8 cellular contexts compared by ENCODE assay signal in the genomic region with DNA sequence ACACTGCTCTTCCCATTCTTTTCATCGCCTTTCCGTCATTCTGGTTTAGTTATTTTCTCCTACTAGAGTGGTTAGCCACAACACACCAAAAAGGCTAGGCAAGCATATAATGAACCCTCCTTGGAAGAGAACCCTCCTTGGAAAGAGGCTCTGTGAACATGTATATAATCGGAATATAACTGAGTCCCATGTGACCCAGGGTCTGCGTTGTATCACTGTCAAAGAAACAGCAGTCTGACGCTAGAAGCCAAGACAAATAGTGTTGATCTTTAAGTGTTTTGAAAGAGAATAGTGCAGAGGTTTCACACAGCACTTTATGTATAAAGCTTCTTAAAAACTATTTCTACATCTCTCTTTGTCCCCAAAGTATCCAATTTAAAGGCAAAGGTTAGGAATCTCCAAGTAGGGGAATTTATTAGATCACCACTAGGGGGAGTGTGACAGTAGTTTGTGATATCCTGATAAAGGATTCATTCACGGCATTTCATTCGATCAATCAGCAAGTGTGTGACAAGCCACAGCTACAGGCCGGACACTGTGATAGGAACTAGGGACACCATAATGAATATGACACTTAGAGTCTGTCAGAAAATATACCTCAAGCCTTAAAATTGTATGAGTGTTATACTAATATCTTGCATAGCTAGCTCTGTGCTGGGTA.
DNase-seq lines count a peak whose midpoint lies in the region; ATAC-seq, FAIRE-seq and TF ChIP-seq lines count a peak whose summit lies in the region.

No MANE protein-coding gene starts in this region.

- H3K27me3 ChIP-seq in GM23338 (ENCODE audit: insufficient read depth): no peaks in the 10 kb centered on the region
- H3K27me3 ChIP-seq in keratinocyte (ENCODE audit: control insufficient read depth, extremely low read depth, insufficient read depth, low read length): no peaks in the 10 kb centered on the region
- H3K27me3 ChIP-seq in uterus: no peaks in the 10 kb centered on the region

- ATAC-seq in GM23338 (peak; percentile 79), GM19455 (IDR thresholded peaks at IDR 0.05; ENCODE audit: unreplicated experiment) (no peak)

- H3K4me3 Mint-ChIP-seq in GM23338 (no peak overlapping the region), immature natural killer cell (no peak overlapping the region)

- H3K4me3 ChIP-seq in GM23338 (no peak overlapping the region), keratinocyte (ENCODE audit: control insufficient read depth in 2 of 3, extremely low read depth in 1 of 3, insufficient read depth in 2 of 3, low read depth in 1 of 3, low read length in 3 of 3) (no peak overlapping the region), uterus (no peak overlapping the region)

- H3K4me1 Mint-ChIP-seq in GM23338: no peaks in the 10 kb centered on the region
- no peaks in the 10 kb centered on the region for H3K4me1 Mint-ChIP-seq in immature natural killer cell

- H3K27ac ChIP-seq in GM23338 (ENCODE audit: low read depth) (no peak overlapping the region), keratinocyte (ENCODE audit: control insufficient read depth, insufficient read depth, low read length) (no peak overlapping the region), uterus (peak overlapping the region in 1 of 2 donors; percentile 31)

- no peak overlapping the region for H3K27ac Mint-ChIP-seq in GM23338
- no peak overlapping the region for H3K27ac Mint-ChIP-seq in immature natural killer cell

- H3K9ac ChIP-seq in keratinocyte (ENCODE audit: control insufficient read depth, extremely low read depth, insufficient read depth, low read length): no peak overlapping the region

- dilution Hi-C loops in keratinocyte (cut with MboI; ENCODE audit: extremely low pct_ligation_motif_present, low sequenced_read_pairs): no loop called here

- H3F3A ChIP-seq in GM23338 (replicated peaks; ENCODE audit: low read depth): no peaks in the 10 kb centered on the region

- peak; percentile 60 to 88 for TF ChIP-seq CTCF in GM23338 (conservative IDR thresholded peaks at IDR 0.05; ENCODE audit: low read depth in 2 of 2)
- TF ChIP-seq CTCF in keratinocyte (optimal IDR thresholded peaks at IDR 0.05 in 1 of 3, IDR thresholded peaks at IDR 0.05 in 1 of 3, conservative IDR thresholded peaks at IDR 0.05 in 1 of 3; ENCODE audit: extremely low read depth in 1 of 3, insufficient read depth in 2 of 3, low read length in 3 of 3): peak; percentile 39 to 69 (median 57)
- TF ChIP-seq CTCF in uterus (IDR thresholded peaks at IDR 0.05): peak; percentile 38 to 66 (median 53)

- H3K36me3 Mint-ChIP-seq in GM23338 (ENCODE audit: low read depth) (no peaks in the 10 kb centered on the region), immature natural killer cell (no peaks in the 10 kb centered on the region)

- H3K9me1 ChIP-seq in keratinocyte (ENCODE audit: control insufficient read depth, extremely low read depth, insufficient read depth, low read length): no peaks in the 10 kb centered on the region

- H3K27me3 Mint-ChIP-seq in GM23338 (ENCODE audit: insufficient read depth, low read depth, poor library complexity) (no peaks in the 10 kb centered on the region), immature natural killer cell (ENCODE audit: low read depth in 3 of 3) (peaks cover 0 to 2% (median 1%) of the 10 kb centered on the region in 3 donors)

- no peaks in the 10 kb centered on the region; the same call in 2 of the 3 replicates for H3K9me3 Mint-ChIP-seq in GM23338
- peaks cover 0 to 9% (median 2%) of the 10 kb centered on the region in 6 donors for H3K9me3 Mint-ChIP-seq in immature natural killer cell

- intact Hi-C loops in uterus (cut with DNase I; ENCODE audit: low total_unique reads): loop anchor here (10.0 kb wide), 1 partner anchor 1124 kb away; no protein-coding TSS in a partner anchor

- no peaks in the 10 kb centered on the region for H3K36me3 ChIP-seq in GM23338 (ENCODE audit: insufficient read depth)
- no peaks in the 10 kb centered on the region for H3K36me3 ChIP-seq in keratinocyte (ENCODE audit: control insufficient read depth in 2 of 2, extremely low read depth in 1 of 2, insufficient read depth in 2 of 2, low read length in 2 of 2)
- no peaks in the 10 kb centered on the region for H3K36me3 ChIP-seq in uterus

- TF ChIP-seq POLR2A in uterus (IDR thresholded peaks at IDR 0.05): no peak

- no peaks in the 10 kb centered on the region for H3K4me1 ChIP-seq in GM23338 (ENCODE audit: insufficient read depth)
- H3K4me1 ChIP-seq in keratinocyte (ENCODE audit: control insufficient read depth, extremely low read depth, insufficient read depth, low read length): no peaks in the 10 kb centered on the region
- no peaks in the 10 kb centered on the region for H3K4me1 ChIP-seq in uterus

- H3K4me2 ChIP-seq in GM23338 (no peak overlapping the region), keratinocyte (ENCODE audit: control insufficient read depth, extremely low read depth, insufficient read depth, low read depth, low read length) (no peak overlapping the region)

- H3K9me2 ChIP-seq in GM23338 (ENCODE audit: insufficient read depth): no peaks in the 10 kb centered on the region

- H3K79me2 ChIP-seq in GM23338 (replicated peaks; ENCODE audit: insufficient read depth) (no peaks in the 10 kb centered on the region), keratinocyte (ENCODE audit: control insufficient read depth, insufficient read depth, low read length) (no peaks in the 10 kb centered on the region)

- H3K9me3 ChIP-seq in keratinocyte (ENCODE audit: control insufficient read depth, low read depth, low read length): no peaks in the 10 kb centered on the region
- H3K9me3 ChIP-seq in uterus: no peaks in the 10 kb centered on the region

- H2AFZ ChIP-seq in GM23338: no peak overlapping the region; the same call in 1 of the 2 replicates
- no peak overlapping the region for H2AFZ ChIP-seq in keratinocyte (ENCODE audit: control insufficient read depth, low read length)

- FAIRE-seq in keratinocyte (lab: Jason Lieb, UNC): peak; percentile 74

- H4K20me1 ChIP-seq in GM23338 (replicated peaks; ENCODE audit: insufficient read depth) (no peaks in the 10 kb centered on the region), keratinocyte (ENCODE audit: control insufficient read depth, extremely low read depth, insufficient read depth, low read length) (no peaks in the 10 kb centered on the region)

- peak; percentile 50 for DNase-seq in GM03348 (ENCODE audit: low spot score)
- DNase-seq in GM23338 (ENCODE audit: low spot score): peak; percentile 88
- peak; percentile 31 for DNase-seq in NCI-H1694 treated with DMSO at 0.1 percent for 48 hours (lab: John Stamatoyannopoulos, UW)
- DNase-seq in astrocyte of the hippocampus (ENCODE audit: low read depth, low spot score): peak; percentile 44
- DNase-seq in keratinocyte (ENCODE audit: low read depth, low spot score): no peak
- peak in 1 of 2 donors; percentile 57 for DNase-seq in uterus
- DNase-seq in immature natural killer cell: no peak

TF ChIP-seq in GM23338, 12 proteins besides CTCF, POLR2A, EP300 and RAD21 (continues in another document):
- no peak for TF ChIP-seq EZH2 (IDR thresholded peaks at IDR 0.05; ENCODE audit: low read depth, unreplicated experiment)
- TF ChIP-seq ZNF331 (CRISPR knock-in tag; IDR thresholded peaks at IDR 0.05; ENCODE audit: low read depth): no peak
- no peak for TF ChIP-seq POLR2AphosphoS5 (IDR thresholded peaks at IDR 0.05; ENCODE audit: low read depth)

Comparison
In these comparisons a context has a peak if more than half of its experiments do, and no peak if none do; other contexts are left out.
1. DNase-seq: peak in GM03348 (single experiment), GM23338 (single experiment), NCI-H1694 treated with DMSO at 0.1 percent for 48 hours (single experiment) and astrocyte of the hippocampus (single experiment); none in keratinocyte (single experiment) and immature natural killer cell (0 of 3).
2. Peak in every context shown above with its lines, with median percentiles within 50 percentile points of each other: CTCF ChIP-seq.